In genomic region chr16:16121185-16121727, GRCh38 we compare ENCODE assay signal across 13 cellular contexts.
DNase-seq lines count a peak whose midpoint lies in the region; ATAC-seq and TF ChIP-seq lines count a peak whose summit lies in the region.
"Had no signal": no experiment of that assay in that cellular context is flagged by ENCODE, and none has a peak within 500 bp of the region (broad histone marks: within the 10 kb centered on the region; RNA-seq: fewer than 3 reads in every experiment).

No MANE protein-coding gene starts in this region.

- intact Hi-C loops in esophagus muscularis mucosa (cut with DNase I), result loop anchor here (5.0 to 10.0 kb wide), 2 partner anchors 59 to 356 kb away; no protein-coding TSS in a partner anchor

- peaks cover 36 to 92% (median 68%) of the 10 kb centered on the region in 4 donors for H3K36me3 ChIP-seq in esophagus muscularis mucosa

- DNase-seq in stimulated activated naive CD8-positive, alpha-beta T cell treated with anti-CD3 and anti-CD28 coated beads, Interleukin-15, amount 100 ng/mL, for 72 hours, result no peak
- no peak for DNase-seq in stimulated activated naive CD8-positive, alpha-beta T cell treated with anti-CD3 and anti-CD28 coated beads, Interleukin-15, Interleukin-2, amounts not matched to agents 100 U/mL and 50 U/mL, for 24 hours
- DNase-seq in esophagus muscularis mucosa (ENCODE audit: extremely low spot score) (no peak), NK-92 (lab: John Stamatoyannopoulos, UW; ENCODE audit: unreplicated experiment) (no peak)
- DNase-seq in stimulated activated effector memory CD8-positive, alpha-beta T cell treated with anti-CD3 and anti-CD28 coated beads, Interleukin-12 subunit alpha, Interleukin-12 subunit beta, amount 100 ng/mL, for 72 hours (ENCODE audit: low spot score in 2 of 2), result no peak
- DNase-seq: CD8-positive, alpha-beta T cell; MV-4-11; NCI-H510A; NCI-H774; SHP77 had no signal

- TF ChIP-seq POLR2A in esophagus muscularis mucosa (IDR thresholded peaks at IDR 0.05; ENCODE audit: low read depth), result no peak

- TF ChIP-seq EP300 in esophagus muscularis mucosa (IDR thresholded peaks at IDR 0.05), result no peak

- H3K36me3 Mint-ChIP-seq in stimulated activated effector memory CD8-positive, alpha-beta T cell treated with anti-CD3 and anti-CD28 coated beads, Interleukin-12 subunit alpha, Interleukin-12 subunit beta, amount 100 ng/mL, for 72 hours, result peaks cover 94% of the 10 kb centered on the region

- H3K4me3 Mint-ChIP-seq in stimulated activated naive CD8-positive, alpha-beta T cell treated with anti-CD3 and anti-CD28 coated beads, Interleukin-15, amount 100 ng/mL, for 72 hours, result no peak overlapping the region
- no peak overlapping the region for H3K4me3 Mint-ChIP-seq in stimulated activated effector memory CD8-positive, alpha-beta T cell treated with anti-CD3 and anti-CD28 coated beads, Interleukin-12 subunit alpha, Interleukin-12 subunit beta, amount 100 ng/mL, for 72 hours
- H3K4me3 Mint-ChIP-seq: CD8-positive, alpha-beta T cell had no signal

- 74% methylated on average over 5 of the region's 6 CpGs for WGBS in esophagus muscularis mucosa

- peak overlapping the region; percentile 72 to 82 (median 76) for H3K27ac ChIP-seq in esophagus muscularis mucosa (replicated peaks in 1 of 4)

- H3K27me3 ChIP-seq in esophagus muscularis mucosa, result no peaks in the 10 kb centered on the region
- H3K27me3 ChIP-seq: BLaER1 had no signal

- no peak for ATAC-seq in stimulated activated naive CD8-positive, alpha-beta T cell treated with anti-CD3 and anti-CD28 coated beads, Interleukin-15, amount 100 ng/mL, for 72 hours
- ATAC-seq in stimulated activated naive CD8-positive, alpha-beta T cell treated with anti-CD3 and anti-CD28 coated beads, Interleukin-15, Interleukin-2, amounts not matched to agents 100 U/mL and 50 U/mL, for 24 hours, result no peak
- no peak for ATAC-seq in stimulated activated effector memory CD8-positive, alpha-beta T cell treated with anti-CD3 and anti-CD28 coated beads, Interleukin-12 subunit alpha, Interleukin-12 subunit beta, amount 100 ng/mL, for 72 hours
- no peak for ATAC-seq in HG02571 (IDR thresholded peaks at IDR 0.05; ENCODE audit: unreplicated experiment)
- ATAC-seq in HG03439 (IDR thresholded peaks at IDR 0.05; ENCODE audit: unreplicated experiment), result no peak
- ATAC-seq: CD8-positive, alpha-beta T cell had no signal

- no peaks in the 10 kb centered on the region for H3K27me3 Mint-ChIP-seq in stimulated activated naive CD8-positive, alpha-beta T cell treated with anti-CD3 and anti-CD28 coated beads, Interleukin-15, amount 100 ng/mL, for 72 hours

- H3K4me1 Mint-ChIP-seq in stimulated activated naive CD8-positive, alpha-beta T cell treated with anti-CD3 and anti-CD28 coated beads, Interleukin-15, amount 100 ng/mL, for 72 hours, result peaks cover 12% of the 10 kb centered on the region
- peaks cover 17% of the 10 kb centered on the region for H3K4me1 Mint-ChIP-seq in stimulated activated effector memory CD8-positive, alpha-beta T cell treated with anti-CD3 and anti-CD28 coated beads, Interleukin-12 subunit alpha, Interleukin-12 subunit beta, amount 100 ng/mL, for 72 hours

- peaks cover 8 to 53% (median 41%) of the 10 kb centered on the region in 4 donors for H3K4me1 ChIP-seq in esophagus muscularis mucosa
- H3K4me1 ChIP-seq: BLaER1 had no signal

- peaks cover 0 to 13% (median 7%) of the 10 kb centered on the region in 4 donors for H3K9me3 ChIP-seq in esophagus muscularis mucosa

- H3K9me3 Mint-ChIP-seq in stimulated activated naive CD8-positive, alpha-beta T cell treated with anti-CD3 and anti-CD28 coated beads, Interleukin-15, amount 100 ng/mL, for 72 hours, result peaks cover 11 to 18% of the 10 kb centered on the region in 2 donors
- H3K9me3 Mint-ChIP-seq in stimulated activated effector memory CD8-positive, alpha-beta T cell treated with anti-CD3 and anti-CD28 coated beads, Interleukin-12 subunit alpha, Interleukin-12 subunit beta, amount 100 ng/mL, for 72 hours, result peaks cover 5% of the 10 kb centered on the region

- no peak for TF ChIP-seq CTCF in esophagus muscularis mucosa (IDR thresholded peaks at IDR 0.05)

- H3K4me3 ChIP-seq in esophagus muscularis mucosa, result no peak overlapping the region
- H3K4me3 ChIP-seq: BLaER1 had no signal

- peak overlapping the region; percentile 12 to 89 for H3K27ac Mint-ChIP-seq in stimulated activated naive CD8-positive, alpha-beta T cell treated with anti-CD3 and anti-CD28 coated beads, Interleukin-15, amount 100 ng/mL, for 72 hours
- H3K27ac Mint-ChIP-seq in stimulated activated effector memory CD8-positive, alpha-beta T cell treated with anti-CD3 and anti-CD28 coated beads, Interleukin-12 subunit alpha, Interleukin-12 subunit beta, amount 100 ng/mL, for 72 hours, result peak overlapping the region; percentile 64
